Comparison of ENCODE assay signal across 19 cellular contexts in genomic region chr1:201599548-201599947, GRCh38.
DNase-seq lines count a peak whose midpoint lies in the region; ATAC-seq and TF ChIP-seq lines count a peak whose summit lies in the region.
"Had no signal": no experiment of that assay in that cellular context is flagged by ENCODE, and none has a peak within 500 bp of the region (broad histone marks: within the 10 kb centered on the region; RNA-seq: fewer than 3 reads in every experiment).

No MANE protein-coding gene starts in this region.

- no peak for ATAC-seq in HG03460 (IDR thresholded peaks at IDR 0.05; ENCODE audit: unreplicated experiment)
- ATAC-seq: left lung, psoas muscle had no signal

- no peaks in the 10 kb centered on the region for H3K27me3 ChIP-seq in osteoblast (ENCODE audit: insufficient read depth, low read length)
- H3K27me3 ChIP-seq in right atrium auricular region: no peaks in the 10 kb centered on the region
- H3K27me3 ChIP-seq: brain microvascular endothelial cell, left lung had no signal

- no peak overlapping the region for H2AFZ ChIP-seq in osteoblast (ENCODE audit: low read length)

- peak overlapping the region; percentile 34 for H3K4me2 ChIP-seq in osteoblast (ENCODE audit: insufficient read depth, low read length)

- peaks cover 11% of the 10 kb centered on the region for H4K20me1 ChIP-seq in osteoblast (ENCODE audit: insufficient read depth, low read length)

- H3K9me3 ChIP-seq in osteoblast (ENCODE audit: low read depth, low read length) (no peaks in the 10 kb centered on the region), right atrium auricular region (no peaks in the 10 kb centered on the region)
- H3K9me3 ChIP-seq: left lung, psoas muscle had no signal

- H3K4me1 ChIP-seq in osteoblast (ENCODE audit: insufficient read depth, low read length) (peaks cover 63% of the 10 kb centered on the region), right atrium auricular region (peaks cover 0 to 15% of the 10 kb centered on the region in 2 donors)
- H3K4me1 ChIP-seq: psoas muscle had no signal

- H3K36me3 ChIP-seq in osteoblast (ENCODE audit: insufficient read depth, low read length) (peaks cover 26% of the 10 kb centered on the region), right atrium auricular region (no peaks in the 10 kb centered on the region)
- H3K36me3 ChIP-seq: left lung had no signal

- peaks cover 73% of the 10 kb centered on the region for H3K79me2 ChIP-seq in osteoblast (ENCODE audit: insufficient read depth, low read length)

- H3K27ac ChIP-seq in 22Rv1: peak overlapping the region; percentile 89
- peak overlapping the region; percentile 78 for H3K27ac ChIP-seq in C4-2B
- peak overlapping the region; percentile 91; the same call in 1 of the 2 replicates for H3K27ac ChIP-seq in VCaP
- peak overlapping the region; percentile 89 for H3K27ac ChIP-seq in osteoblast (ENCODE audit: low read depth, low read length)
- no peak overlapping the region for H3K27ac ChIP-seq in right atrium auricular region
- H3K27ac ChIP-seq: brain microvascular endothelial cell, left lung, psoas muscle had no signal

- DNase-seq in osteoblast (ENCODE audit: insufficient read length, low spot score, missing footprints): no peak
- DNase-seq in NCI-H524 treated with DMSO at 0.1 percent for 48 hours (lab: John Stamatoyannopoulos, UW): no peak
- no peak for DNase-seq in 8988T
- no peak for DNase-seq in right atrium auricular region (ENCODE audit: low spot score)
- DNase-seq: activated CD4-positive, alpha-beta T cell treated with anti-CD3 and anti-CD28 coated beads, Interleukin-2, amount 10 ng/mL, durations not matched to agents 7 days and 5 days; activated naive CD8-positive, alpha-beta T cell treated with anti-CD3 and anti-CD28 coated beads, Interleukin-2, amount 10 ng/mL, durations not matched to agents 7 days and 5 days; brain microvascular endothelial cell; H7; head of caudate nucleus; Kasumi-1; left lung; NCI-H1048; NCI-H2081; NCI-H526 treated with DMSO at 0.1 percent for 48 hours; psoas muscle had no signal

- TF ChIP-seq CTCF in 22Rv1 (IDR thresholded peaks at IDR 0.05) (no peak), C4-2B (conservative IDR thresholded peaks at IDR 0.05) (no peak), VCaP (conservative IDR thresholded peaks at IDR 0.05) (no peak), osteoblast (IDR thresholded peaks at IDR 0.05; ENCODE audit: extremely low read depth, low read depth, low read length) (no peak), right atrium auricular region (IDR thresholded peaks at IDR 0.05) (no peak)

- no peak overlapping the region for H3K4me3 ChIP-seq in osteoblast (ENCODE audit: insufficient read depth, low read length)
- H3K4me3 ChIP-seq in right atrium auricular region: no peak overlapping the region
- H3K4me3 ChIP-seq: left lung, psoas muscle had no signal

Comparison
In these comparisons a context has a peak if more than half of its experiments do, and no peak if none do; other contexts are left out.
1. H3K27ac ChIP-seq: peak in 22Rv1 (single experiment), C4-2B (single experiment), VCaP (single experiment) and osteoblast (single experiment); none in right atrium auricular region (0 of 2).